17 cellular contexts compared by ENCODE assay signal in genomic region chr5:124604419-124604818, GRCh38.
DNase-seq lines count a peak whose midpoint lies in the region; ATAC-seq and TF ChIP-seq lines count a peak whose summit lies in the region.
"Had no signal": no experiment of that assay in that cellular context is flagged by ENCODE, and none has a peak within 500 bp of the region (broad histone marks: within the 10 kb centered on the region; RNA-seq: fewer than 3 reads in every experiment).

No MANE protein-coding gene starts in this region.

- no peak overlapping the region for H3K4me3 Mint-ChIP-seq in activated CD4-positive, alpha-beta memory T cell treated with anti-CD3 and anti-CD28 coated beads for 36 hours
- H3K4me3 Mint-ChIP-seq: CD14-positive monocyte had no signal

- H3K27ac Mint-ChIP-seq in activated CD4-positive, alpha-beta memory T cell treated with anti-CD3 and anti-CD28 coated beads for 36 hours, result no peak overlapping the region
- H3K27ac Mint-ChIP-seq: CD14-positive monocyte had no signal

- no peaks in the 10 kb centered on the region for H3K9me3 Mint-ChIP-seq in activated CD4-positive, alpha-beta memory T cell treated with anti-CD3 and anti-CD28 coated beads for 36 hours

- H3K79me1 ChIP-seq in mesendoderm (ENCODE audit: low read length), result no peaks in the 10 kb centered on the region

- H3K56ac ChIP-seq in mesendoderm (ENCODE audit: low read length), result peak overlapping the region; percentile 52

- H2AFZ ChIP-seq in hepatocyte, result no peak overlapping the region
- H2AFZ ChIP-seq: GM23248 had no signal

- peak overlapping the region; percentile 84 for H3K27ac ChIP-seq in cardiac muscle cell
- no peak overlapping the region for H3K27ac ChIP-seq in mesendoderm (ENCODE audit: low read depth, low read length)
- peak overlapping the region; percentile 71 for H3K27ac ChIP-seq in psoas muscle
- H3K27ac ChIP-seq in hepatocyte, result no peak overlapping the region
- H3K27ac ChIP-seq: GM23248 had no signal

- POLR2A ChIA-PET in activated CD4-positive, alpha-beta memory T cell treated with anti-CD3 and anti-CD28 coated beads for 36 hours (lab: Charles Lee), result no interaction called here

- H3K4ac ChIP-seq in mesendoderm (ENCODE audit: low read depth, low read length), result peak overlapping the region; percentile 36

- H3K4me3 ChIP-seq in cardiac muscle cell, result no peak overlapping the region
- no peak overlapping the region for H3K4me3 ChIP-seq in mesendoderm (ENCODE audit: low read length)
- H3K4me3 ChIP-seq in psoas muscle, result no peak overlapping the region
- no peak overlapping the region for H3K4me3 ChIP-seq in hepatocyte
- H3K4me3 ChIP-seq: GM23248 had no signal

- no peak overlapping the region for H2AK5ac ChIP-seq in mesendoderm (ENCODE audit: low read length)

- H3K9me3 ChIP-seq in cardiac muscle cell (ENCODE audit: low read depth) (no peaks in the 10 kb centered on the region), psoas muscle (no peaks in the 10 kb centered on the region), hepatocyte (ENCODE audit: low read depth) (no peaks in the 10 kb centered on the region)

- H3K27me3 Mint-ChIP-seq in activated CD4-positive, alpha-beta memory T cell treated with anti-CD3 and anti-CD28 coated beads for 36 hours, result no peaks in the 10 kb centered on the region

- no peak overlapping the region for H4K5ac ChIP-seq in mesendoderm (ENCODE audit: low read length)

- H2BK15ac ChIP-seq in mesendoderm (replicated peaks; ENCODE audit: low read depth), result no peak overlapping the region

- H3K4me1 ChIP-seq in cardiac muscle cell (ENCODE audit: low read depth) (peaks cover 50% of the 10 kb centered on the region), mesendoderm (ENCODE audit: control insufficient read depth, low read depth, low read length) (peaks cover 4% of the 10 kb centered on the region), psoas muscle (peaks cover 33% of the 10 kb centered on the region), hepatocyte (ENCODE audit: insufficient read depth) (peaks cover 7% of the 10 kb centered on the region)

- H3K9me2 ChIP-seq in hepatocyte (replicated peaks; ENCODE audit: insufficient read depth), result no peaks in the 10 kb centered on the region

- H3K4me2 ChIP-seq in mesendoderm (ENCODE audit: low read length) (no peak overlapping the region), hepatocyte (no peak overlapping the region)

- no peak overlapping the region for H2BK120ac ChIP-seq in mesendoderm (ENCODE audit: low read depth, low read length)

- H3K18ac ChIP-seq in mesendoderm (ENCODE audit: low read length), result no peak overlapping the region

- H3K23ac ChIP-seq in mesendoderm (ENCODE audit: low read length), result no peak overlapping the region

- H3K36me3 Mint-ChIP-seq in activated CD4-positive, alpha-beta memory T cell treated with anti-CD3 and anti-CD28 coated beads for 36 hours, result no peaks in the 10 kb centered on the region
- H3K36me3 Mint-ChIP-seq: CD14-positive monocyte had no signal

- H3K79me2 ChIP-seq in mesendoderm (ENCODE audit: control insufficient read depth, insufficient read depth, low read length) (no peaks in the 10 kb centered on the region), hepatocyte (no peaks in the 10 kb centered on the region)

- no peak overlapping the region for H2BK5ac ChIP-seq in mesendoderm (ENCODE audit: low read length)

- no peaks in the 10 kb centered on the region for H3K27me3 ChIP-seq in cardiac muscle cell
- no peaks in the 10 kb centered on the region for H3K27me3 ChIP-seq in mesendoderm (ENCODE audit: insufficient read depth, low read length, poor library complexity)
- H3K27me3 ChIP-seq in psoas muscle (ENCODE audit: insufficient read depth in 3 of 3, low read length in 2 of 3), result no peaks in the 10 kb centered on the region
- H3K27me3 ChIP-seq in hepatocyte, result no peaks in the 10 kb centered on the region

- DNase-seq in cardiac muscle cell (ENCODE audit: low read depth in 1 of 2, low spot score in 1 of 2) (peak in 1 of 2 donors; percentile 55), cardiac septum (ENCODE audit: low spot score) (no peak), SHP77 treated with DMSO at 0.1 percent for 48 hours (lab: John Stamatoyannopoulos, UW) (peak; percentile 9), mesendoderm (no peak), psoas muscle (no peak), hepatocyte (ENCODE audit: low spot score) (no peak)
- no peak for DNase-seq in activated CD4-positive, alpha-beta memory T cell treated with anti-CD3 and anti-CD28 coated beads for 36 hours
- DNase-seq: DND-41, GM23248, KBM-7, NCI-H146, NCI-H2107, NCI-H446 treated with DMSO at 0.1 percent for 48 hours, NCI-H748 treated with DMSO at 0.1 percent for 48 hours, SIG-M5 had no signal

- CTCF ChIA-PET in activated CD4-positive, alpha-beta memory T cell treated with anti-CD3 and anti-CD28 coated beads for 36 hours (lab: Charles Lee), result no interaction called here

- H3K36me3 ChIP-seq in cardiac muscle cell (no peaks in the 10 kb centered on the region), mesendoderm (ENCODE audit: control insufficient read depth, insufficient read depth, low read length) (no peaks in the 10 kb centered on the region), psoas muscle (ENCODE audit: insufficient read depth in 1 of 2, low read depth in 1 of 2) (no peaks in the 10 kb centered on the region), hepatocyte (replicated peaks; ENCODE audit: insufficient read depth, low read depth) (no peaks in the 10 kb centered on the region)

- intact Hi-C loops in cardiac septum (cut with DNase I), result loop anchor here (5.0 kb wide), 1 partner anchor 62 kb away; no protein-coding TSS in a partner anchor
- intact Hi-C loops in psoas muscle (cut with DNase I), result no loop called here
- intact Hi-C loops in activated CD4-positive, alpha-beta memory T cell treated with anti-CD3 and anti-CD28 coated beads for 36 hours (cut with micrococcal nuclease), result no loop called here

- TF ChIP-seq CTCF in cardiac muscle cell (IDR thresholded peaks at IDR 0.05; ENCODE audit: low read depth, low read length), result no peak
- no peak for TF ChIP-seq CTCF in psoas muscle (IDR thresholded peaks at IDR 0.05)
- TF ChIP-seq CTCF in hepatocyte (IDR thresholded peaks at IDR 0.05; ENCODE audit: poor library complexity), result no peak

- no peak overlapping the region for H4K8ac ChIP-seq in mesendoderm (ENCODE audit: low read depth, low read length)

- no peaks in the 10 kb centered on the region for H4K20me1 ChIP-seq in hepatocyte (ENCODE audit: insufficient read depth, poor library complexity, severe bottlenecking)

- ATAC-seq in psoas muscle (peak in 2 of 4 donors; percentile 53 to 71), GM18873 (IDR thresholded peaks at IDR 0.05; ENCODE audit: low FRiP score, unreplicated experiment) (no peak)

- no CpG with 5 or more reads among the region's 4 CpGs for WGBS in mesendoderm (ENCODE audit: extremely low coverage, insufficient coverage, low lambda C conversion rate)
- 26 to 57% (median 29%) methylated on average over 4 of the region's 4 CpGs for WGBS in psoas muscle, 3 donors
- WGBS in hepatocyte (ENCODE audit: low lambda C conversion rate, missing lambda C conversion rate), result 81% methylated on average over 4 of the region's 4 CpGs

- H3K4me1 Mint-ChIP-seq in activated CD4-positive, alpha-beta memory T cell treated with anti-CD3 and anti-CD28 coated beads for 36 hours (ENCODE audit: low read depth), result no peaks in the 10 kb centered on the region

- no peak overlapping the region for H3K9ac ChIP-seq in mesendoderm (ENCODE audit: low read length)
- H3K9ac ChIP-seq: GM23248 had no signal

Comparison
In these comparisons a context has a peak if more than half of its experiments do, and no peak if none do; other contexts are left out.
1. H3K27ac ChIP-seq: peak in cardiac muscle cell (single experiment) and psoas muscle (single experiment); none in mesendoderm (single experiment) and hepatocyte (single experiment).